In genomic region chr10:70297224-70297623, GRCh38 we compare ENCODE assay signal across 23 cellular contexts. TPM values are rescaled to one million over a fixed set of nuclear protein-coding genes. Genes with fewer than 3 reads are reported as not detected.
A peak's percentile ranks its signal among the peaks of the same experiment; 100 is the strongest.
DNase-seq lines count a peak whose midpoint lies in the region; ATAC-seq and TF ChIP-seq lines count a peak whose summit lies in the region.
"Had no signal": no experiment of that assay in that cellular context is flagged by ENCODE, and none has a peak within 500 bp of the region (broad histone marks: within the 10 kb centered on the region; RNA-seq: fewer than 3 reads in every experiment).

No MANE protein-coding gene starts in this region.

- H3K9me2 ChIP-seq in SK-N-SH = no peaks in the 10 kb centered on the region

- H3K36me3 Mint-ChIP-seq in neural progenitor cell = no peaks in the 10 kb centered on the region
- H3K36me3 Mint-ChIP-seq: immature natural killer cell, natural killer cell, T-cell, type B pancreatic cell had no signal

- TF ChIP-seq POLR2A in breast epithelium (IDR thresholded peaks at IDR 0.05) (no peak), thyroid gland (IDR thresholded peaks at IDR 0.05) (no peak)

- H2AFZ ChIP-seq in SK-N-SH (ENCODE audit: low read depth) = no peak overlapping the region
- H2AFZ ChIP-seq in neural progenitor cell (replicated peaks) = no peak overlapping the region

- DNase-seq in SK-N-SH = no peak
- no peak for DNase-seq in breast epithelium (ENCODE audit: low spot score in 2 of 2)
- DNase-seq in neural progenitor cell (ENCODE audit: low spot score) = no peak
- DNase-seq in thyroid gland = no peak
- no peak for DNase-seq in SK-N-DZ (ENCODE audit: low spot score)
- no peak for DNase-seq in effector CD4-positive, alpha-beta T cell
- DNase-seq in NCI-H82 treated with DMSO at 0.1 percent for 48 hours (lab: John Stamatoyannopoulos, UW; ENCODE audit: unreplicated experiment) = no peak
- DNase-seq: activated CD4-positive, alpha-beta T cell treated with anti-CD3 and anti-CD28 coated beads, Interleukin-2, amount 50 U/mL, for 1 hour; activated CD8-positive, alpha-beta memory T cell treated with anti-CD3 and anti-CD28 coated beads, Interleukin-2, amount 50 U/mL, for 4 hours; activated effector memory CD4-positive, alpha-beta T cell treated with anti-CD3 and anti-CD28 coated beads, Interleukin-2, amount 50 U/mL, for 16 hours; amygdala; Caco-2; immature natural killer cell; natural killer cell; NCI-H1930 had no signal

- H3K4me2 ChIP-seq in SK-N-SH (no peak overlapping the region), neural progenitor cell (no peak overlapping the region)
- H3K4me2 ChIP-seq: KMS-11 had no signal

- no peaks in the 10 kb centered on the region for H3K36me3 ChIP-seq in SK-N-SH (replicated peaks in 1 of 2; ENCODE audit: control insufficient read depth in 1 of 2, insufficient read depth in 2 of 2, low read length in 1 of 2)
- H3K36me3 ChIP-seq in breast epithelium = no peaks in the 10 kb centered on the region
- H3K36me3 ChIP-seq in neural progenitor cell = no peaks in the 10 kb centered on the region
- H3K36me3 ChIP-seq in thyroid gland = no peaks in the 10 kb centered on the region

- no peak overlapping the region for H3K4me3 Mint-ChIP-seq in neural progenitor cell
- H3K4me3 Mint-ChIP-seq: immature natural killer cell, natural killer cell, T-cell, type B pancreatic cell had no signal

- H4K20me1 ChIP-seq in SK-N-SH (ENCODE audit: insufficient read depth) (no peaks in the 10 kb centered on the region), neural progenitor cell (ENCODE audit: low read depth) (peaks cover 5% of the 10 kb centered on the region)

- H3K9ac ChIP-seq in SK-N-SH (no peak overlapping the region), neural progenitor cell (no peak overlapping the region)
- H3K9ac ChIP-seq: KMS-11 had no signal

- H3K27ac Mint-ChIP-seq in neural progenitor cell = peak overlapping the region; percentile 61
- H3K27ac Mint-ChIP-seq: immature natural killer cell, natural killer cell, T-cell, type B pancreatic cell had no signal

- H3F3A ChIP-seq in SK-N-SH (replicated peaks; ENCODE audit: insufficient read depth) = peaks cover 7% of the 10 kb centered on the region
- peaks cover 5% of the 10 kb centered on the region for H3F3A ChIP-seq in neural progenitor cell (ENCODE audit: low read depth)

- H3K4me3 ChIP-seq in SK-N-SH (ENCODE audit: low read depth in 2 of 2, low read length in 1 of 2) = no peak overlapping the region
- no peak overlapping the region for H3K4me3 ChIP-seq in breast epithelium
- no peak overlapping the region for H3K4me3 ChIP-seq in neural progenitor cell
- no peak overlapping the region for H3K4me3 ChIP-seq in thyroid gland (replicated peaks in 1 of 3)

- CTCF ChIA-PET in SK-N-SH (lab: Yijun Ruan, JAX) = interaction anchor here (0.9 to 2.3 kb wide), 5 partner anchors 12 to 76 kb away, joined by 3 to 7 read pairs (median 4); no protein-coding TSS in a partner anchor

- no peaks in the 10 kb centered on the region for H3K9me3 ChIP-seq in SK-N-SH
- H3K9me3 ChIP-seq in breast epithelium = no peaks in the 10 kb centered on the region
- no peaks in the 10 kb centered on the region for H3K9me3 ChIP-seq in neural progenitor cell (ENCODE audit: low read depth)
- H3K9me3 ChIP-seq in thyroid gland = no peaks in the 10 kb centered on the region
- H3K9me3 ChIP-seq: BE2C, Caco-2 had no signal

- H3K4me1 ChIP-seq in SK-N-SH (ENCODE audit: control insufficient read depth in 1 of 2, insufficient read depth in 2 of 2, low read depth in 1 of 2, low read length in 1 of 2) = peaks cover 6 to 13% of the 10 kb centered on the region in 2 experiments; a peak in 1 of 4 replicates
- H3K4me1 ChIP-seq in breast epithelium = no peaks in the 10 kb centered on the region
- H3K4me1 ChIP-seq in neural progenitor cell = no peaks in the 10 kb centered on the region
- peaks cover 3 to 18% of the 10 kb centered on the region in 2 donors for H3K4me1 ChIP-seq in thyroid gland
- H3K4me1 ChIP-seq: BE2C, Caco-2 had no signal

- no peak for TF ChIP-seq EP300 in SK-N-SH (IDR thresholded peaks at IDR 0.05; ENCODE audit: borderline replicate concordance in 1 of 2, low read depth in 1 of 2, low read length in 1 of 2)

- no peaks in the 10 kb centered on the region for H3K79me2 ChIP-seq in SK-N-SH (ENCODE audit: insufficient read depth)
- H3K79me2 ChIP-seq in neural progenitor cell (ENCODE audit: low read depth) = no peaks in the 10 kb centered on the region

- H3K27me3 Mint-ChIP-seq in neural progenitor cell (ENCODE audit: insufficient read depth, low read depth) = peaks cover 2% of the 10 kb centered on the region
- H3K27me3 Mint-ChIP-seq: T-cell, type B pancreatic cell had no signal

- POLR2A ChIA-PET in SK-N-SH (lab: Yijun Ruan, JAX) = no interaction called here

- no peak for TF ChIP-seq RAD21 in SK-N-SH (IDR thresholded peaks at IDR 0.05; ENCODE audit: low read length)

- H3K9me3 Mint-ChIP-seq in neural progenitor cell = no peaks in the 10 kb centered on the region
- H3K9me3 Mint-ChIP-seq: immature natural killer cell, natural killer cell, T-cell, type B pancreatic cell had no signal

- H3K27me3 ChIP-seq in SK-N-SH (ENCODE audit: insufficient read depth) (no peaks in the 10 kb centered on the region), breast epithelium (no peaks in the 10 kb centered on the region), neural progenitor cell (no peaks in the 10 kb centered on the region), thyroid gland (no peaks in the 10 kb centered on the region)
- H3K27me3 ChIP-seq: BE2C had no signal

- no peak for TF ChIP-seq CTCF in SK-N-SH (IDR thresholded peaks at IDR 0.05)
- TF ChIP-seq CTCF in breast epithelium (IDR thresholded peaks at IDR 0.05) = no peak
- TF ChIP-seq CTCF in neural progenitor cell (IDR thresholded peaks at IDR 0.05) = no peak
- no peak for TF ChIP-seq CTCF in thyroid gland (IDR thresholded peaks at IDR 0.05)

- no peak for ATAC-seq in SK-N-SH treated with all-trans-retinoic acid at 6 μM for 48 hours
- ATAC-seq: natural killer cell, T-cell had no signal

- peak overlapping the region; percentile 39 to 47; a peak in 2 of 4 replicates for H3K27ac ChIP-seq in SK-N-SH (ENCODE audit: low read depth in 2 of 2, low read length in 1 of 2)
- H3K27ac ChIP-seq in breast epithelium = peak overlapping the region; percentile 68 to 80
- H3K27ac ChIP-seq in neural progenitor cell = no peak overlapping the region
- H3K27ac ChIP-seq in thyroid gland = peak overlapping the region in 2 of 3 donors; percentile 13 to 77
- H3K27ac ChIP-seq: 22Rv1, KMS-11 had no signal

- H3K4me1 Mint-ChIP-seq in neural progenitor cell = peaks cover 4% of the 10 kb centered on the region

- intact Hi-C loops in breast epithelium (cut with DNase I; ENCODE audit: low total_unique reads) = no loop called here
- intact Hi-C loops in thyroid gland (cut with DNase I) = no loop called here

- WGBS in SK-N-SH (ENCODE audit: low lambda C conversion rate) = 80% methylated on average over 4 of the region's 5 CpGs
- WGBS in thyroid gland, 2 donors = 63 to 77% methylated on average over 5 of the region's 5 CpGs

TF ChIP-seq in SK-N-SH, 30 proteins besides CTCF, POLR2A, EP300 and RAD21 (continues in another document):
- TF ChIP-seq, protein P1, sequence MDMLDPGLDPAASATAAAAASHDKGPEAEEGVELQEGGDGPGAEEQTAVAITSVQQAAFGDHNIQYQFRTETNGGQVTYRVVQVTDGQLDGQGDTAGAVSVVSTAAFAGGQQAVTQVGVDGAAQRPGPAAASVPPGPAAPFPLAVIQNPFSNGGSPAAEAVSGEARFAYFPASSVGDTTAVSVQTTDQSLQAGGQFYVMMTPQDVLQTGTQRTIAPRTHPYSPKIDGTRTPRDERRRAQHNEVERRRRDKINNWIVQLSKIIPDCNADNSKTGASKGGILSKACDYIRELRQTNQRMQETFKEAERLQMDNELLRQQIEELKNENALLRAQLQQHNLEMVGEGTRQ (IDR thresholded peaks at IDR 0.05; ENCODE audit: borderline replicate concordance, low read depth, low read length) = no peak
- no peak for TF ChIP-seq GABPA (IDR thresholded peaks at IDR 0.05; ENCODE audit: low read depth)
- no peak for TF ChIP-seq FOXM1 (IDR thresholded peaks at IDR 0.05; ENCODE audit: low read depth)
- TF ChIP-seq SIN3A (IDR thresholded peaks at IDR 0.05; ENCODE audit: borderline replicate concordance, low read depth, low read length) = no peak
- TF ChIP-seq FOXJ3 (CRISPR knock-in tag; IDR thresholded peaks at IDR 0.05) = no peak

TF ChIP-seq in SK-N-SH treated with all-trans-retinoic acid at 6 μM for 48 hours, 23 proteins besides CTCF, POLR2A, EP300 and RAD21 (continues in another document):
- TF ChIP-seq ZC3H10 (CRISPR knock-in tag; IDR thresholded peaks at IDR 0.05) (no peak), ZNF70 (CRISPR knock-in tag; IDR thresholded peaks at IDR 0.05) (no peak), POU6F1 (CRISPR knock-in tag; IDR thresholded peaks at IDR 0.05; ENCODE audit: borderline replicate concordance, low read depth) (no peak), ZNF565 (CRISPR knock-in tag; conservative IDR thresholded peaks at IDR 0.05; ENCODE audit: low read depth) (no peak), GLIS3 (CRISPR knock-in tag; IDR thresholded peaks at IDR 0.05) (no peak), TOX (CRISPR knock-in tag; IDR thresholded peaks at IDR 0.05; ENCODE audit: borderline replicate concordance) (no peak)

RNA-seq across cellular contexts. Expression of gene NPFFR1, which starts 13.4 kb away (rescaled TPM):
- not detected in 2 replicates for polyA plus RNA-seq in SK-N-SH (2012; rRNA removed)
- under 0.01 TPM in 1 of 2 replicates, not detected in the other for polyA plus RNA-seq in SK-N-SH (2012; cell fraction: cytosol; rRNA removed)
- 0.01 TPM in 2 replicates for polyA plus RNA-seq in SK-N-SH (2012; cell fraction: nucleus; rRNA removed)
- under 1 TPM in 1 of 3 donors, not detected in 2; 0.44 TPM for total RNA-seq in breast epithelium
- 0.06 TPM in 1 of 2 replicates, not detected in the other for total RNA-seq in neural progenitor cell (ENCODE audit: low replicate concordance)
- under 1 TPM in 3 of 4 donors, not detected in 1; under 0.01 to 0.13 (median 0.05) TPM for total RNA-seq in thyroid gland
- polyA plus RNA-seq in SK-N-DZ (2014; cell fraction: cytosol; rRNA removed) = not detected in 2 replicates
- polyA plus RNA-seq in SK-N-DZ (2014; cell fraction: nucleus; rRNA removed) = not detected in 2 replicates
- total RNA-seq: Caco-2, NCI-H460, posterior vena cava, T-cell had no signal
- polyA plus RNA-seq: immature natural killer cell had no signal
